13 cellular contexts compared by ENCODE assay signal in the genomic region with DNA sequence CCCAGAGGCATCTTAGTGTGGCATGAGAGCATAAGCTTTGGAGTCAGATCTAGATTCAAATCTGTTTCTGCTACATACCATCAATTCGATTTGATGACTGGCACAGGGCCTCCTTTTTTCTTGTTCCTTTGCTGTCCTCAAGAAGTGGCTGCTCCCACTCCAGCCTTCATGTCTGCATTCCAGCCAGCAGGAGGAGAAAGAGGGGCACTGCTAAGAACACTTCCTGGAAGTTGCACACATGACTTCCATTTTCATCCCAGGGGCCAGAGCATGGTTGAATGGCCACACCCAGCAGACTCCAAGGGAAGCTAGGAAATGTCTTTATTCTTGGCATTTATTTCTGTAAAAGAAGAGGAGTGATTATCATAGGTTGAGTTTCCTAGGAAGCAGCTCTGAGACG. TPM values are rescaled to one million over a fixed set of nuclear protein-coding genes. Genes with fewer than 3 reads are reported as not detected.
DNase-seq lines count a peak whose midpoint lies in the region; ATAC-seq, FAIRE-seq and TF ChIP-seq lines count a peak whose summit lies in the region.
"Had no signal": no experiment of that assay in that cellular context is flagged by ENCODE, and none has a peak within 500 bp of the region (broad histone marks: within the 10 kb centered on the region; RNA-seq: fewer than 3 reads in every experiment).

No MANE protein-coding gene starts in this region.

- H3K9me3 Mint-ChIP-seq in Caco-2 (ENCODE audit: unreplicated experiment), result peaks cover 31% of the 10 kb centered on the region

- no peaks in the 10 kb centered on the region for H3K79me2 ChIP-seq in K562 (ENCODE audit: control insufficient read depth, insufficient read depth, low read length)

- H3K9ac ChIP-seq in K562 (ENCODE audit: insufficient read depth in 1 of 2, low read depth in 2 of 2, low read length in 2 of 2), result no peak overlapping the region

- TF ChIP-seq CTCF in Caco-2 (IDR thresholded peaks at IDR 0.05; ENCODE audit: insufficient read depth in 1 of 2, low read depth in 1 of 2, low read length in 1 of 2, severe bottlenecking in 1 of 2, unreplicated experiment in 1 of 2) (peak in 1 of 2 experiments; percentile 48), K562 (IDR thresholded peaks at IDR 0.05 in 2 of 3, conservative IDR thresholded peaks at IDR 0.05 in 1 of 3; ENCODE audit: insufficient read depth in 2 of 3, low read depth in 1 of 3, low read length in 3 of 3) (peak; percentile 25 to 34 (median 33); a peak in 3 of 6 replicates)

- no TSS peak for BruUV-seq in Caco-2 (replicated peaks; lab: Mats Ljungman, UMichigan)
- no TSS peak for BruUV-seq in K562 (replicated peaks; lab: Mats Ljungman, UMichigan)

- H3K4me1 Mint-ChIP-seq in Caco-2 (ENCODE audit: low read depth, unreplicated experiment), result no peaks in the 10 kb centered on the region
- H3K4me1 Mint-ChIP-seq: CD8-positive, alpha-beta memory T cell had no signal

- no peaks in the 10 kb centered on the region for H3K27me3 ChIP-seq in Caco-2 (replicated peaks; ENCODE audit: control insufficient read depth, insufficient read depth, low read length)
- peaks cover 0 to 5% of the 10 kb centered on the region in 2 experiments; a peak in 1 of 5 replicates for H3K27me3 ChIP-seq in K562 (ENCODE audit: control insufficient read depth in 2 of 2, insufficient read depth in 2 of 2, low read length in 2 of 2)

- H4K20me1 ChIP-seq in K562 (replicated peaks; ENCODE audit: control insufficient read depth, insufficient read depth, low read length), result no peaks in the 10 kb centered on the region

- no peaks in the 10 kb centered on the region for H3K36me3 Mint-ChIP-seq in Caco-2 (ENCODE audit: insufficient read depth, unreplicated experiment)

- no peaks in the 10 kb centered on the region for H3K27me3 Mint-ChIP-seq in Caco-2 (ENCODE audit: insufficient read depth, unreplicated experiment)

- FAIRE-seq in K562 (lab: Jason Lieb, UNC), result no peak

- CTCF ChIA-PET in Caco-2 (lab: Charles Lee), result interaction anchor here (0.5 kb wide), 1 partner anchor 534 kb away, joined by 3 read pairs; no protein-coding TSS in a partner anchor
- CTCF ChIA-PET in K562 (lab: Yijun Ruan, JAX; ENCODE audit: low intra/inter-chr PET ratio), result no interaction called here

- DNase-seq in Caco-2, result peak; percentile 46 to 49
- peak in 2 of 4 experiments; percentile 13 to 15 for DNase-seq in K562 (ENCODE audit: extremely low read depth in 1 of 4, low spot score in 3 of 4)
- DNase-seq in left kidney (ENCODE audit: low read depth, low spot score), result peak; percentile 19
- no peak for DNase-seq in SK-N-DZ (ENCODE audit: low spot score)
- DNase-seq in activated CD4-positive, alpha-beta T cell treated with anti-CD3 and anti-CD28 coated beads for 4 hours, result no peak
- DNase-seq: activated CD8-positive, alpha-beta T cell treated with anti-CD3 and anti-CD28 coated beads, Interleukin-2, amount 10 ng/mL, durations not matched to agents 7 days and 5 days; CD8-positive, alpha-beta memory T cell; cerebellar nuclear complex; NCI-H2171 treated with DMSO at 0.1 percent for 48 hours; substantia nigra had no signal

- H3K27ac ChIP-seq in K562 (ENCODE audit: extremely low read depth, low read depth, low read length), result no peak overlapping the region

- 0% methylated on average over 2 of the region's 2 CpGs for WGBS in K562 (ENCODE audit: insufficient coverage, low coverage, missing lambda C conversion rate)

- H3K4me1 ChIP-seq in Caco-2 (no peaks in the 10 kb centered on the region), K562 (replicated peaks in 1 of 2; ENCODE audit: control insufficient read depth in 2 of 2, insufficient read depth in 2 of 2, low read length in 2 of 2) (no peaks in the 10 kb centered on the region)

- intact Hi-C loops in Caco-2 (cut with micrococcal nuclease; ENCODE audit: unreplicated experiment), result no loop called here
- intact Hi-C loops in K562 (cut with micrococcal nuclease), result no loop called here

- POLR2A ChIA-PET in Caco-2 (lab: Charles Lee) (no interaction called here), K562 (lab: Yijun Ruan, JAX) (interaction anchor here (0.8 to 1.8 kb wide), 2 partner anchors 65 to 148 kb away, joined by 3 to 4 read pairs; no protein-coding TSS in a partner anchor)

- H3K4me3 Mint-ChIP-seq in Caco-2 (ENCODE audit: unreplicated experiment), result no peak overlapping the region
- H3K4me3 Mint-ChIP-seq: activated CD8-positive, alpha-beta T cell treated with anti-CD3 and anti-CD28 coated beads, Interleukin-2, amount 10 ng/mL, durations not matched to agents 7 days and 5 days; CD8-positive, alpha-beta memory T cell had no signal

- in situ Hi-C loops in K562 (cut with MboI), result no loop called here

- no peak overlapping the region for H2AFZ ChIP-seq in K562 (ENCODE audit: low read depth, low read length)

- TF ChIP-seq EP300 in Ishikawa (IDR thresholded peaks at IDR 0.05; ENCODE audit: borderline replicate concordance), result no peak
- TF ChIP-seq EP300 in K562 (IDR thresholded peaks at IDR 0.05; ENCODE audit: low read length), result no peak

- TF ChIP-seq RAD21 in Ishikawa (IDR thresholded peaks at IDR 0.05; ENCODE audit: low read depth) (peak; percentile 21; the same call in 1 of the 2 replicates), K562 (CRISPR knock-in tag; conservative IDR thresholded peaks at IDR 0.05 in 1 of 2, IDR thresholded peaks at IDR 0.05 in 1 of 2) (no peak)

- ATAC-seq in K562 (peak; percentile 72; the same call in 2 of the 3 replicates), HG02798 (IDR thresholded peaks at IDR 0.05; ENCODE audit: poor library complexity, unreplicated experiment) (no peak), GM18858 (IDR thresholded peaks at IDR 0.05; ENCODE audit: unreplicated experiment) (no peak)
- ATAC-seq: activated CD8-positive, alpha-beta T cell treated with anti-CD3 and anti-CD28 coated beads, Interleukin-2, amount 10 ng/mL, durations not matched to agents 7 days and 5 days had no signal

- no peak overlapping the region for H3K27ac Mint-ChIP-seq in Caco-2 (ENCODE audit: unreplicated experiment)
- H3K27ac Mint-ChIP-seq: activated CD8-positive, alpha-beta T cell treated with anti-CD3 and anti-CD28 coated beads, Interleukin-2, amount 10 ng/mL, durations not matched to agents 7 days and 5 days; CD8-positive, alpha-beta memory T cell had no signal

- no peaks in the 10 kb centered on the region; the same call in 1 of the 2 replicates for H3K36me3 ChIP-seq in Caco-2 (ENCODE audit: control insufficient read depth, insufficient read depth, low read length)
- no peaks in the 10 kb centered on the region for H3K36me3 ChIP-seq in K562 (ENCODE audit: control insufficient read depth, insufficient read depth, low read length)

- H3K4me2 ChIP-seq in K562 (ENCODE audit: insufficient read depth, low read length), result no peak overlapping the region

- H3K4me3 ChIP-seq in Caco-2 (ENCODE audit: low read depth, low read length) (no peak overlapping the region), K562 (no peak overlapping the region)

- no peaks in the 10 kb centered on the region for H3K9me1 ChIP-seq in K562 (ENCODE audit: control insufficient read depth, insufficient read depth, low read length)

- H3K9me3 ChIP-seq in Caco-2, result peaks cover 9% of the 10 kb centered on the region
- no peaks in the 10 kb centered on the region for H3K9me3 ChIP-seq in K562 (replicated peaks; ENCODE audit: control insufficient read depth, insufficient read depth, low read depth, low read length)

- TF ChIP-seq POLR2A in K562 (conservative IDR thresholded peaks at IDR 0.05), result no peak

TF ChIP-seq in Ishikawa, 13 proteins besides CTCF, POLR2A, EP300 and RAD21:
- TF ChIP-seq TEAD4 (IDR thresholded peaks at IDR 0.05) (peak; percentile 89), FOXM1 (IDR thresholded peaks at IDR 0.05; ENCODE audit: borderline replicate concordance, low read depth) (no peak)
- TF ChIP-seq, protein P1, sequence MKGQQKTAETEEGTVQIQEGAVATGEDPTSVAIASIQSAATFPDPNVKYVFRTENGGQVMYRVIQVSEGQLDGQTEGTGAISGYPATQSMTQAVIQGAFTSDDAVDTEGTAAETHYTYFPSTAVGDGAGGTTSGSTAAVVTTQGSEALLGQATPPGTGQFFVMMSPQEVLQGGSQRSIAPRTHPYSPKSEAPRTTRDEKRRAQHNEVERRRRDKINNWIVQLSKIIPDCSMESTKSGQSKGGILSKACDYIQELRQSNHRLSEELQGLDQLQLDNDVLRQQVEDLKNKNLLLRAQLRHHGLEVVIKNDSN (IDR thresholded peaks at IDR 0.05), result peak; percentile 53; the same call in 1 of the 2 replicates
TF ChIP-seq in Ishikawa: peak in this region for 2.

TF ChIP-seq in K562, 482 proteins besides CTCF, POLR2A, EP300 and RAD21 (continues in another document):
- TF ChIP-seq CTBP1 (IDR thresholded peaks at IDR 0.05; ENCODE audit: borderline replicate concordance) (no peak), ZC3H11A (IDR thresholded peaks at IDR 0.05; ENCODE audit: low read depth, low read length) (no peak), ETS2 (tag; IDR thresholded peaks at IDR 0.05; ENCODE audit: borderline replicate concordance, poor library complexity, severe bottlenecking) (no peak), ETV6 (IDR thresholded peaks at IDR 0.05; ENCODE audit: borderline replicate concordance in 1 of 2, low read depth in 2 of 2, low read length in 1 of 2) (peak in 1 of 2 experiments; percentile 51; a peak in 1 of 4 replicates), ETV6 (CRISPR knock-in tag; IDR thresholded peaks at IDR 0.05; ENCODE audit: borderline replicate concordance) (no peak), ZNF384 (IDR thresholded peaks at IDR 0.05; ENCODE audit: low read depth, low read length) (no peak)

RNA-seq across cellular contexts. Expression of a gene that starts 50.4 kb away (rescaled TPM):
- total RNA-seq in Caco-2 (2022) (5.2 and 9.7 TPM in 2 replicates), K562 (2014; rRNA removed) (0.23 and 0.29 TPM in 2 replicates), K562 (2014; rRNA removed; fragmentation: Illumina TruSeq; extraction: Trizol) (0.11 and 0.41 TPM in 2 replicates), K562 (2015; rRNA removed; fragmentation: Illumina TruSeq; extraction: Trizol) (0.07 and 0.26 TPM in 2 replicates), K562 (2021) (0.35 and 0.49 TPM in 2 replicates)
- total RNA-seq in K562 (2011; cell fraction: chromatin; rRNA removed; ENCODE audit: low replicate concordance), result 0.97 and 1.5 TPM in 2 replicates
- under 0.01 and 0.26 TPM in 2 replicates for total RNA-seq in K562 (2011; cell fraction: nucleolus; rRNA removed)
- 0.66 and 1.2 TPM in 2 replicates for total RNA-seq in K562 (2011; cell fraction: nucleoplasm; rRNA removed)
- polyA plus RNA-seq in K562 (2011; rRNA removed) (0.56 and 0.88 TPM in 2 replicates), K562 (2014; fragmentation: Illumina TruSeq; extraction: Trizol) (0.25 and 0.71 TPM in 2 replicates), K562 (2014; fragmentation: Nextera tagmentation; extraction: Ambion mirVana) (under 1 TPM; 0.29 to 0.39 TPM), K562 (2014; rRNA removed) (0.07 and 0.92 TPM in 2 replicates)
- 0.54 and 0.62 TPM in 2 replicates for polyA plus RNA-seq in K562 (2011; cell fraction: cytosol; rRNA removed)
- 2.7 and 3.2 TPM in 2 replicates for polyA plus RNA-seq in K562 (2011; cell fraction: nucleus; rRNA removed)
- 0.08 and 0.60 TPM in 2 replicates for polyA plus RNA-seq in K562 (2012)
- 0.21 and 0.48 TPM in 2 replicates for polyA minus RNA-seq in K562 (2011; rRNA and poly(A)+ RNA removed)
- polyA minus RNA-seq in K562 (2011; cell fraction: cytosol; rRNA and poly(A)+ RNA removed), result not detected in 2 replicates
- polyA minus RNA-seq in K562 (2011; cell fraction: nucleus; rRNA and poly(A)+ RNA removed), result 0.44 and 0.81 TPM in 2 replicates
- polyA plus RNA-seq in SK-N-DZ (2014; cell fraction: cytosol; rRNA removed), result 4.0 and 7.0 TPM in 2 replicates
- 19.2 and 20.1 TPM in 2 replicates for polyA plus RNA-seq in SK-N-DZ (2014; cell fraction: nucleus; rRNA removed)

Comparison
In these comparisons a context has a peak if more than half of its experiments do, and no peak if none do; other contexts are left out.
1. DNase-seq: peak in Caco-2 (2 of 2) and left kidney (single experiment); none in SK-N-DZ (single experiment) and activated CD4-positive, alpha-beta T cell treated with anti-CD3 and anti-CD28 coated beads for 4 hours (0 of 2).